8 cellular contexts compared by ENCODE assay signal in genomic region chr12:55997535-55997859, GRCh38. TPM values are rescaled to one million over a fixed set of nuclear protein-coding genes. Genes with fewer than 3 reads are reported as not detected.
DNase-seq lines count a peak whose midpoint lies in the region; ATAC-seq lines count a peak whose summit lies in the region.

No MANE protein-coding gene starts in this region.

- H3K79me1 ChIP-seq in neuronal stem cell (ENCODE audit: low read depth, low read length), result no peaks in the 10 kb centered on the region

- peak overlapping the region; percentile 20 for H2AK5ac ChIP-seq in neuronal stem cell (ENCODE audit: low read depth, low read length)

- H2BK120ac ChIP-seq in neuronal stem cell (ENCODE audit: low read depth, low read length), result no peak overlapping the region

- H3K4ac ChIP-seq in neuronal stem cell (ENCODE audit: low read length), result no peak overlapping the region

- H3K27me3 ChIP-seq in neuronal stem cell (ENCODE audit: control insufficient read depth in 3 of 3, insufficient read depth in 3 of 3, low read depth in 1 of 3, low read length in 3 of 3), result no peaks in the 10 kb centered on the region

- H3K9ac ChIP-seq in neuronal stem cell (ENCODE audit: low read depth, low read length, poor library complexity), result peak overlapping the region; percentile 94

- peak overlapping the region; percentile 91 for H3K4me2 ChIP-seq in neuronal stem cell (ENCODE audit: insufficient read depth, low read length, poor library complexity, severe bottlenecking)

- peaks cover 0 to 4% of the 10 kb centered on the region in 2 donors for H3K4me1 ChIP-seq in neuronal stem cell (ENCODE audit: control insufficient read depth in 2 of 2, insufficient read depth in 1 of 2, low read depth in 1 of 2, low read length in 2 of 2)

- H2AFZ ChIP-seq in neuronal stem cell (ENCODE audit: low read length), result peak overlapping the region; percentile 82

- peak overlapping the region; percentile 91 for H3K14ac ChIP-seq in neuronal stem cell (ENCODE audit: low read length)

- no peaks in the 10 kb centered on the region for H3K9me3 ChIP-seq in neuronal stem cell (replicated peaks in 1 of 2; ENCODE audit: control insufficient read depth in 2 of 2, insufficient read depth in 1 of 2, low read depth in 1 of 2, low read length in 2 of 2)

- H2BK5ac ChIP-seq in neuronal stem cell (ENCODE audit: low read length), result peak overlapping the region; percentile 83

- H4K8ac ChIP-seq in neuronal stem cell (ENCODE audit: low read depth, low read length), result no peak overlapping the region

- no peak overlapping the region for H2BK15ac ChIP-seq in neuronal stem cell (ENCODE audit: low read length)

- H3K4me3 ChIP-seq in neuronal stem cell (ENCODE audit: low read length in 2 of 2), result peak overlapping the region; percentile 78 to 89

- DNase-seq in DMS53 treated with DMSO at 0.1 percent for 48 hours (lab: John Stamatoyannopoulos, UW; ENCODE audit: unreplicated experiment), result peak; percentile 41
- peak; percentile 58 for DNase-seq in NCI-H69 (lab: John Stamatoyannopoulos, UW)
- no peak for DNase-seq in neuronal stem cell (ENCODE audit: low spot score)

- H3K36me3 ChIP-seq in neuronal stem cell (replicated peaks in 1 of 2; ENCODE audit: control insufficient read depth in 2 of 2, insufficient read depth in 2 of 2, low read length in 2 of 2), result peaks cover 21 to 42% of the 10 kb centered on the region in 2 donors

- peak overlapping the region; percentile 13 for H3K27ac ChIP-seq in neuronal stem cell (replicated peaks; ENCODE audit: low read length)

- no CpG with 5 or more reads among the region's 5 CpGs for WGBS in neuronal stem cell (ENCODE audit: extremely low coverage in 2 of 2, insufficient read length in 2 of 2, insufficient replicate concordance in 1 of 2), 2 donors

- ATAC-seq in esophagus mucosa (peak; percentile 53), HG02981 (IDR thresholded peaks at IDR 0.05; ENCODE audit: unreplicated experiment) (no peak), HG03565 (IDR thresholded peaks at IDR 0.05; ENCODE audit: unreplicated experiment) (no peak), HG03469 (IDR thresholded peaks at IDR 0.05; ENCODE audit: unreplicated experiment) (no peak), HG03342 (IDR thresholded peaks at IDR 0.05; ENCODE audit: unreplicated experiment) (no peak)

- no peak overlapping the region for H2BK12ac ChIP-seq in neuronal stem cell (ENCODE audit: low read length)

- H3K23ac ChIP-seq in neuronal stem cell (ENCODE audit: low read depth, low read length, poor library complexity), result peak overlapping the region; percentile 62

- peak overlapping the region; percentile 68 for H3K18ac ChIP-seq in neuronal stem cell (ENCODE audit: low read length)

- H4K91ac ChIP-seq in neuronal stem cell (ENCODE audit: low read depth, low read length, poor library complexity), result no peak overlapping the region

RNA-seq across cellular contexts. Expression of gene SUOX, which starts 0.4 kb away (rescaled TPM):
- total RNA-seq in esophagus mucosa, result 16.0 TPM
- polyA plus RNA-seq in neuronal stem cell (2013, experiment 1 of 2), result 17.3 TPM
- polyA plus RNA-seq in neuronal stem cell (2013, experiment 2 of 2), result 18.0 TPM

RNA-seq across cellular contexts. Expression of gene IKZF4, which starts 23.3 kb away (rescaled TPM):
- total RNA-seq in esophagus mucosa, result 4.3 TPM
- polyA plus RNA-seq in neuronal stem cell (2013, experiment 1 of 2), result 9.9 TPM
- polyA plus RNA-seq in neuronal stem cell (2013, experiment 2 of 2), result 9.8 TPM

RNA-seq across cellular contexts. Expression of gene RAB5B, which starts 23.6 kb away (rescaled TPM):
- 111 TPM for total RNA-seq in esophagus mucosa
- 90.1 TPM for polyA plus RNA-seq in neuronal stem cell (2013, experiment 1 of 2)
- 89.7 TPM for polyA plus RNA-seq in neuronal stem cell (2013, experiment 2 of 2)

RNA-seq across cellular contexts. Expression of gene CDK2, which starts 30.9 kb away (rescaled TPM):
- 20.5 TPM for total RNA-seq in esophagus mucosa
- polyA plus RNA-seq in neuronal stem cell (2013, experiment 1 of 2), result 69.3 TPM
- 71.8 TPM for polyA plus RNA-seq in neuronal stem cell (2013, experiment 2 of 2)

RNA-seq across cellular contexts. Expression of gene PMEL, which starts 31.7 kb away (rescaled TPM):
- total RNA-seq in esophagus mucosa, result 0.52 TPM
- polyA plus RNA-seq in neuronal stem cell (2013, experiment 1 of 2), result 298 TPM
- 291 TPM for polyA plus RNA-seq in neuronal stem cell (2013, experiment 2 of 2)
